ENCODE assay signal across 8 cellular contexts in the genomic region with DNA sequence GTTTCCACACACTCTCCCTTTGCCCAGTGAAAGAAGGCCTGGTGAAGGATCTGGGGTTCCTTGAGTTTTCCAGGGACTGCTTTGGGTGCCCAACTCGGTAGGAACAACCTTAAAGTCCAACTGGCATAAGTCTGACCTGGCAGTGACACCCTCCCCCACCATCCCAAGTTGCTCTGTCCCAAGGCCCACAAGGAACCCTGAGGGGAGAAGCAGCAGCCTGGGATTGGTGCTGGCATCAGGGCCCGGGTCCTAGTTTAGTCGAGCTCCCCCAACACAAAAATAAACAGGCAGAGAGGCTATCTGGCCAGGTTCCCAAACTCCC. TPM values are rescaled to one million over a fixed set of nuclear protein-coding genes. Genes with fewer than 3 reads are reported as not detected.
DNase-seq lines count a peak whose midpoint lies in the region; ATAC-seq and TF ChIP-seq lines count a peak whose summit lies in the region.

No MANE protein-coding gene starts in this region.

- WGBS in lung, 2 donors, result 0 to 3% methylated on average over 3 of the region's 3 CpGs

- peak overlapping the region; percentile 95 for H3K4me3 ChIP-seq in astrocyte of the spinal cord (ENCODE audit: low read depth, low read length)
- peak overlapping the region; percentile 91 for H3K4me3 ChIP-seq in lung
- peak overlapping the region; percentile 96 for H3K4me3 ChIP-seq in upper lobe of right lung

- H3K27me3 Mint-ChIP-seq in activated naive CD4-positive, alpha-beta T cell treated with anti-CD3 and anti-CD28 coated beads, Interleukin-2, amount 50 U/mL, for 24 hours, result no peaks in the 10 kb centered on the region

- H3K27ac Mint-ChIP-seq in activated naive CD4-positive, alpha-beta T cell treated with anti-CD3 and anti-CD28 coated beads, Interleukin-2, amount 50 U/mL, for 24 hours, result peak overlapping the region; percentile 95

- no peak for DNase-seq in activated naive CD4-positive, alpha-beta T cell (lab: John Stamatoyannopoulos, UW)
- no peak for DNase-seq in astrocyte of the spinal cord (ENCODE audit: low read depth, low spot score)
- DNase-seq in lung (ENCODE audit: low spot score), result no peak
- no peak for DNase-seq in upper lobe of right lung
- DNase-seq in GM10248 (ENCODE audit: extremely low spot score), result no peak
- no peak for DNase-seq in NCI-H1694 (lab: John Stamatoyannopoulos, UW)

- intact Hi-C loops in upper lobe of right lung (cut with DNase I), result no loop called here

- in situ Hi-C loops in astrocyte of the spinal cord (cut with HindIII; ENCODE audit: low sequenced_read_pairs), result no loop called here

- CTCF ChIA-PET in GM10248 (lab: Yijun Ruan, JAX), result interaction anchor here (0.6 to 3.3 kb wide), 7 partner anchors 11 to 46 kb away, joined by 3 to 15 read pairs (median 5); partner anchors contain the start of gene RHEBL1

- H3K36me3 ChIP-seq in lung (ENCODE audit: control insufficient read depth in 2 of 2, insufficient read depth in 2 of 2, low read length in 2 of 2) (peaks cover 0 to 9% of the 10 kb centered on the region in 2 donors), upper lobe of right lung (peaks cover 9% of the 10 kb centered on the region)

- TF ChIP-seq CTCF in astrocyte of the spinal cord (IDR thresholded peaks at IDR 0.05; ENCODE audit: low read depth, low read length), result no peak
- no peak for TF ChIP-seq CTCF in lung (IDR thresholded peaks at IDR 0.05; ENCODE audit: control extremely low read depth, extremely low read depth)
- TF ChIP-seq CTCF in upper lobe of right lung (IDR thresholded peaks at IDR 0.05), result no peak
- TF ChIP-seq CTCF in GM10248 (IDR thresholded peaks at IDR 0.05; ENCODE audit: control extremely low read depth, extremely low read depth, low read depth, missing control alignments), result no peak

- peak overlapping the region; percentile 95 for H3K4me3 Mint-ChIP-seq in activated naive CD4-positive, alpha-beta T cell treated with anti-CD3 and anti-CD28 coated beads, Interleukin-2, amount 50 U/mL, for 24 hours

- peaks cover 5% of the 10 kb centered on the region for H3K36me3 Mint-ChIP-seq in activated naive CD4-positive, alpha-beta T cell treated with anti-CD3 and anti-CD28 coated beads, Interleukin-2, amount 50 U/mL, for 24 hours

- peak overlapping the region; percentile 98 to 99 for H3K27ac ChIP-seq in lung (ENCODE audit: low read depth in 1 of 2, low read length in 1 of 2)
- peak overlapping the region; percentile 98 for H3K27ac ChIP-seq in upper lobe of right lung

- H3K4me1 Mint-ChIP-seq in activated naive CD4-positive, alpha-beta T cell treated with anti-CD3 and anti-CD28 coated beads, Interleukin-2, amount 50 U/mL, for 24 hours, result peaks cover 62% of the 10 kb centered on the region

- H3K4me1 ChIP-seq in lung (ENCODE audit: control insufficient read depth in 2 of 2, insufficient read depth in 2 of 2, low read length in 2 of 2), result peaks cover 11 to 21% of the 10 kb centered on the region in 2 donors
- peaks cover 44% of the 10 kb centered on the region for H3K4me1 ChIP-seq in upper lobe of right lung

- H3K9me3 ChIP-seq in lung (ENCODE audit: control insufficient read depth in 2 of 2, insufficient read depth in 1 of 2, low read length in 1 of 2), result no peaks in the 10 kb centered on the region
- no peaks in the 10 kb centered on the region for H3K9me3 ChIP-seq in upper lobe of right lung

- H3K9me3 Mint-ChIP-seq in activated naive CD4-positive, alpha-beta T cell treated with anti-CD3 and anti-CD28 coated beads, Interleukin-2, amount 50 U/mL, for 24 hours, result no peaks in the 10 kb centered on the region

- H3K27me3 ChIP-seq in lung (ENCODE audit: control insufficient read depth, insufficient read depth), result no peaks in the 10 kb centered on the region
- H3K27me3 ChIP-seq in upper lobe of right lung, result no peaks in the 10 kb centered on the region

- POLR2A ChIA-PET in GM10248 (lab: Yijun Ruan, JAX), result interaction anchor here (0.6 to 0.9 kb wide), 3 partner anchors 42 to 71 kb away, joined by 3 to 4 read pairs (median 3); no protein-coding TSS in a partner anchor

- ATAC-seq in lung (ENCODE audit: insufficient read depth, low FRiP score), result no peak
- no peak for ATAC-seq in upper lobe of right lung
- no peak for ATAC-seq in HG03039 (IDR thresholded peaks at IDR 0.05; ENCODE audit: unreplicated experiment)

RNA-seq across cellular contexts. Expression of gene KMT2D, which starts 1.6 kb away (rescaled TPM):
- 100 to 1,000 TPM in 1 of 2 donors, 10 to 100 TPM in 1; 58.7 to 115 TPM for total RNA-seq in lung
- polyA plus RNA-seq in lung, result 10 to 100 TPM; 27.6 to 39.7 TPM
- 102 TPM for total RNA-seq in upper lobe of right lung

RNA-seq across cellular contexts. Expression of gene RHEBL1, which starts 10.8 kb away (rescaled TPM):
- 1 to 10 TPM in 1 of 2 donors, under 1 TPM in 1; 0.51 to 2.4 TPM for total RNA-seq in lung
- polyA plus RNA-seq in lung, result 1 to 10 TPM; 1.8 to 2.6 TPM
- 1.1 TPM for total RNA-seq in upper lobe of right lung

RNA-seq across cellular contexts. Expression of gene DHH, which starts 35.6 kb away (rescaled TPM):
- total RNA-seq in lung (1 to 10 TPM; 1.3 to 2.6 TPM), upper lobe of right lung (2.1 TPM)
- polyA plus RNA-seq in lung, result under 1 TPM; 0.16 to 0.64 TPM

RNA-seq across cellular contexts. Expression of gene PRKAG1, which starts 40.4 kb away (rescaled TPM):
- total RNA-seq in lung, result 10 to 100 TPM; 33.1 to 53.6 TPM
- polyA plus RNA-seq in lung, result 10 to 100 TPM; 45.7 to 54.5 TPM
- total RNA-seq in upper lobe of right lung, result 46.5 TPM

RNA-seq across cellular contexts. Expression of gene LMBR1L, which starts 51.6 kb away (rescaled TPM):
- total RNA-seq in lung, result 10 to 100 TPM; 38.5 to 70.1 TPM
- 10 to 100 TPM; 34.8 to 39.0 TPM for polyA plus RNA-seq in lung
- 54.3 TPM for total RNA-seq in upper lobe of right lung
